ENCODE assay signal across 16 cellular contexts in genomic region chr1:2269922-2270259, GRCh38. TPM values are rescaled to one million over a fixed set of nuclear protein-coding genes. Genes with fewer than 3 reads are reported as not detected.
A peak's percentile ranks its signal among the peaks of the same experiment; 100 is the strongest.
DNase-seq lines count a peak whose midpoint lies in the region; ATAC-seq and TF ChIP-seq lines count a peak whose summit lies in the region.
"Had no signal": no experiment of that assay in that cellular context is flagged by ENCODE, and none has a peak within 500 bp of the region (broad histone marks: within the 10 kb centered on the region; RNA-seq: fewer than 3 reads in every experiment).

No MANE protein-coding gene starts in this region.

- no peak for TF ChIP-seq POLR2A in right lobe of liver (IDR thresholded peaks at IDR 0.05)

- H3K9ac ChIP-seq in rectal smooth muscle tissue (ENCODE audit: low read length) = no peak overlapping the region

- DNase-seq in A673 (ENCODE audit: low spot score) (no peak), right lobe of liver (peak; percentile 55 to 91 (median 78))
- no peak for DNase-seq in activated CD4-positive, alpha-beta memory T cell treated with anti-CD3 and anti-CD28 coated beads for 36 hours
- DNase-seq: activated CD4-positive, alpha-beta T cell treated with anti-CD3 and anti-CD28 coated beads for 36 hours; activated CD8-positive, alpha-beta memory T cell treated with anti-CD3 and anti-CD28 coated beads, Interleukin-2, amount 50 U/mL, for 48 hours; activated naive CD4-positive, alpha-beta T cell; NCI-H1417; nucleus accumbens; PC-9 had no signal

- H3K9me3 ChIP-seq in A673 (ENCODE audit: low read depth, low read length, poor library complexity, severe bottlenecking) (no peaks in the 10 kb centered on the region), right lobe of liver (no peaks in the 10 kb centered on the region)
- H3K9me3 ChIP-seq: tibial nerve had no signal

- no peaks in the 10 kb centered on the region for H3K9me3 Mint-ChIP-seq in brain
- H3K9me3 Mint-ChIP-seq in activated CD4-positive, alpha-beta memory T cell treated with anti-CD3 and anti-CD28 coated beads for 36 hours = no peaks in the 10 kb centered on the region

- H3K27me3 Mint-ChIP-seq in brain = no peaks in the 10 kb centered on the region
- H3K27me3 Mint-ChIP-seq in activated CD4-positive, alpha-beta memory T cell treated with anti-CD3 and anti-CD28 coated beads for 36 hours = no peaks in the 10 kb centered on the region
- H3K27me3 Mint-ChIP-seq: activated CD4-positive, alpha-beta T cell treated with anti-CD3 and anti-CD28 coated beads for 36 hours had no signal

- H3K4me3 ChIP-seq in A673 (ENCODE audit: low read depth, low read length, poor library complexity, severe bottlenecking) (no peak overlapping the region), right lobe of liver (no peak overlapping the region), rectal smooth muscle tissue (ENCODE audit: low read length) (no peak overlapping the region)
- H3K4me3 ChIP-seq: PC-9, smooth muscle cell had no signal

- TF ChIP-seq CTCF in A673 (conservative IDR thresholded peaks at IDR 0.05; ENCODE audit: low read depth, low read length) (no peak), brain (conservative IDR thresholded peaks at IDR 0.05) (no peak), right lobe of liver (IDR thresholded peaks at IDR 0.05) (no peak)

- intact Hi-C loops in A673 (cut with micrococcal nuclease; ENCODE audit: unreplicated experiment) (no loop called here), right lobe of liver (cut with DNase I) (no loop called here)
- intact Hi-C loops in activated CD4-positive, alpha-beta memory T cell treated with anti-CD3 and anti-CD28 coated beads for 36 hours (cut with micrococcal nuclease) = no loop called here

- CTCF ChIA-PET in A673 (lab: Charles Lee) = no interaction called here
- CTCF ChIA-PET in activated CD4-positive, alpha-beta memory T cell treated with anti-CD3 and anti-CD28 coated beads for 36 hours (lab: Charles Lee) = no interaction called here

- H3K36me3 Mint-ChIP-seq in brain = peaks cover 11% of the 10 kb centered on the region
- peaks cover 2% of the 10 kb centered on the region for H3K36me3 Mint-ChIP-seq in activated CD4-positive, alpha-beta memory T cell treated with anti-CD3 and anti-CD28 coated beads for 36 hours

- BruUV-seq in A673 (replicated peaks; lab: Mats Ljungman, UMichigan) = no TSS peak

- peak overlapping the region in 3 of 5 experiments; percentile 17 to 67 (median 45) for H3K27ac Mint-ChIP-seq in brain
- no peak overlapping the region for H3K27ac Mint-ChIP-seq in activated CD4-positive, alpha-beta memory T cell treated with anti-CD3 and anti-CD28 coated beads for 36 hours
- H3K27ac Mint-ChIP-seq: activated CD4-positive, alpha-beta T cell treated with anti-CD3 and anti-CD28 coated beads for 36 hours had no signal

- peak; percentile 49 to 73 (median 69) for ATAC-seq in right lobe of liver
- no peak for ATAC-seq in GM18867 (IDR thresholded peaks at IDR 0.05; ENCODE audit: unreplicated experiment)
- ATAC-seq in HG03342 (IDR thresholded peaks at IDR 0.05; ENCODE audit: unreplicated experiment) = no peak
- no peak for ATAC-seq in GM21528 (IDR thresholded peaks at IDR 0.05; ENCODE audit: low FRiP score, unreplicated experiment)
- ATAC-seq: activated CD4-positive, alpha-beta T cell treated with anti-CD3 and anti-CD28 coated beads for 36 hours had no signal

- H3K4me1 Mint-ChIP-seq in brain = peaks cover 83% of the 10 kb centered on the region
- peaks cover 52% of the 10 kb centered on the region for H3K4me1 Mint-ChIP-seq in activated CD4-positive, alpha-beta memory T cell treated with anti-CD3 and anti-CD28 coated beads for 36 hours (ENCODE audit: low read depth)

- no peaks in the 10 kb centered on the region for H3K36me3 ChIP-seq in A673 (ENCODE audit: insufficient read depth, low read length, poor library complexity, severe bottlenecking)
- no peaks in the 10 kb centered on the region for H3K36me3 ChIP-seq in right lobe of liver
- H3K36me3 ChIP-seq in rectal smooth muscle tissue (ENCODE audit: control insufficient read depth, insufficient read depth, low read length) = no peaks in the 10 kb centered on the region
- H3K36me3 ChIP-seq: tibial nerve had no signal

- POLR2A ChIA-PET in A673 (lab: Charles Lee; ENCODE audit: low non-redundant PET) = no interaction called here
- POLR2A ChIA-PET in activated CD4-positive, alpha-beta memory T cell treated with anti-CD3 and anti-CD28 coated beads for 36 hours (lab: Charles Lee) = no interaction called here

- H3K4me1 ChIP-seq in A673 (ENCODE audit: insufficient read depth, low read length, poor library complexity, severe bottlenecking) = peaks cover 12% of the 10 kb centered on the region
- peaks cover 2 to 74% (median 42%) of the 10 kb centered on the region in 4 donors for H3K4me1 ChIP-seq in right lobe of liver
- peaks cover 54% of the 10 kb centered on the region for H3K4me1 ChIP-seq in rectal smooth muscle tissue (ENCODE audit: control insufficient read depth, insufficient read depth, low read length)

- H3K27me3 ChIP-seq in A673 (replicated peaks; ENCODE audit: insufficient read depth, low read depth, low read length, poor library complexity) = no peaks in the 10 kb centered on the region
- no peaks in the 10 kb centered on the region for H3K27me3 ChIP-seq in right lobe of liver
- no peaks in the 10 kb centered on the region for H3K27me3 ChIP-seq in rectal smooth muscle tissue (ENCODE audit: control insufficient read depth, insufficient read depth, low read length)
- H3K27me3 ChIP-seq: tibial nerve had no signal

- peak overlapping the region; percentile 59 for H3K27ac ChIP-seq in A673 (ENCODE audit: low read depth, low read length, poor library complexity, severe bottlenecking)
- H3K27ac ChIP-seq in right lobe of liver = peak overlapping the region in 2 of 3 donors; percentile 43 to 66
- peak overlapping the region; percentile 50 for H3K27ac ChIP-seq in rectal smooth muscle tissue (ENCODE audit: low read depth, low read length)
- H3K27ac ChIP-seq: PC-9 had no signal

- peak overlapping the region in 1 of 5 experiments; percentile 13 for H3K4me3 Mint-ChIP-seq in brain
- no peak overlapping the region for H3K4me3 Mint-ChIP-seq in activated CD4-positive, alpha-beta memory T cell treated with anti-CD3 and anti-CD28 coated beads for 36 hours
- H3K4me3 Mint-ChIP-seq: activated CD4-positive, alpha-beta T cell treated with anti-CD3 and anti-CD28 coated beads for 36 hours had no signal

- 15% methylated on average over 4 of the region's 13 CpGs for WGBS in right lobe of liver (ENCODE audit: insufficient coverage, low coverage, low lambda C conversion rate, missing lambda C conversion rate)

RNA-seq across cellular contexts. Expression of gene SKI, which starts 41.8 kb away (rescaled TPM):
- total RNA-seq in A673 (2021) = 84.9 and 88.1 TPM in 2 replicates
- polyA plus RNA-seq in brain (ENCODE audit: insufficient read depth, low read depth, low replicate concordance) = 48.5 TPM
- 10 to 100 TPM; 23.7 to 84.8 (median 31.4) TPM for total RNA-seq in right lobe of liver
- 10 to 100 TPM; 28.3 to 28.9 TPM for total RNA-seq in activated CD4-positive, alpha-beta memory T cell treated with anti-CD3 and anti-CD28 coated beads for 36 hours

Comparison
In these comparisons a context has a peak if more than half of its experiments do, and no peak if none do; other contexts are left out.
1. DNase-seq: peak in right lobe of liver (3 of 3); none in A673 (single experiment) and activated CD4-positive, alpha-beta memory T cell treated with anti-CD3 and anti-CD28 coated beads for 36 hours (single experiment).
2. ATAC-seq: peak in right lobe of liver (4 of 4); none in GM18867 (single experiment), HG03342 (single experiment) and GM21528 (single experiment).
3. Peak in every context shown above with its lines, with median percentiles within 50 percentile points of each other: H3K27ac ChIP-seq.